In genomic region chr20:24627926-24628325, GRCh38 we compare ENCODE assay signal across 21 cellular contexts.
A peak's percentile ranks its signal among the peaks of the same experiment; 100 is the strongest.
DNase-seq lines count a peak whose midpoint lies in the region; TF ChIP-seq lines count a peak whose summit lies in the region.
"Had no signal": no experiment of that assay in that cellular context is flagged by ENCODE, and none has a peak within 500 bp of the region (broad histone marks: within the 10 kb centered on the region; RNA-seq: fewer than 3 reads in every experiment).

No MANE protein-coding gene starts in this region.

- H3K79me2 ChIP-seq in MM.1S (ENCODE audit: low read length) = no peaks in the 10 kb centered on the region

- no peaks in the 10 kb centered on the region for H4K20me1 ChIP-seq in MM.1S (ENCODE audit: insufficient read depth, low read length)
- H4K20me1 ChIP-seq: BLaER1 treated with 17β-estradiol and CSF1 and Interleukin-3, amounts not matched to agents 10 nM and 100 nM had no signal

- DNase-seq in Ammon's horn (ENCODE audit: low spot score) = peak; percentile 31
- peak; percentile 67 for DNase-seq in mesenteric fat pad (ENCODE audit: low spot score)
- peak; percentile 13 for DNase-seq in sigmoid colon
- DNase-seq in nephron progenitor cell = no peak
- DNase-seq in MM.1S = no peak
- no peak for DNase-seq in NCI-H2227 treated with DMSO at 0.1 percent for 48 hours (lab: John Stamatoyannopoulos, UW)
- no peak for DNase-seq in effector memory CD4-positive, alpha-beta T cell
- DNase-seq: BE2C; CD4-positive, alpha-beta T cell; CD8-positive, alpha-beta memory T cell; DMS 273 treated with DMSO at 0.1 percent for 48 hours; DMS79; EL; GDM1; GM23248; H7; HCEC 1CT had no signal

- H3K4me1 ChIP-seq in sigmoid colon = no peaks in the 10 kb centered on the region
- no peaks in the 10 kb centered on the region for H3K4me1 ChIP-seq in MM.1S (ENCODE audit: low read length)
- H3K4me1 ChIP-seq in effector memory CD4-positive, alpha-beta T cell (ENCODE audit: control insufficient read depth, insufficient read depth, low read length, poor library complexity, severe bottlenecking) = no peaks in the 10 kb centered on the region

- no peak overlapping the region for H3K4me2 ChIP-seq in MM.1S (ENCODE audit: low read depth, low read length)

- H3K9me3 ChIP-seq in sigmoid colon (no peaks in the 10 kb centered on the region), MM.1S (replicated peaks; ENCODE audit: insufficient read depth, low read length) (no peaks in the 10 kb centered on the region)
- no peaks in the 10 kb centered on the region for H3K9me3 ChIP-seq in effector memory CD4-positive, alpha-beta T cell (ENCODE audit: control insufficient read depth, low read length)
- H3K9me3 ChIP-seq: BE2C had no signal

- no peaks in the 10 kb centered on the region for H3K27me3 Mint-ChIP-seq in nephron progenitor cell (ENCODE audit: low read depth, poor library complexity)
- H3K27me3 Mint-ChIP-seq: CD4-positive, alpha-beta T cell; CD8-positive, alpha-beta memory T cell had no signal

- peaks cover 27% of the 10 kb centered on the region for H3K4me1 Mint-ChIP-seq in nephron progenitor cell

- H3K27me3 ChIP-seq in sigmoid colon (no peaks in the 10 kb centered on the region), MM.1S (replicated peaks; ENCODE audit: insufficient read depth, low read length) (no peaks in the 10 kb centered on the region)
- no peaks in the 10 kb centered on the region for H3K27me3 ChIP-seq in effector memory CD4-positive, alpha-beta T cell (replicated peaks; ENCODE audit: control insufficient read depth, insufficient read depth, low read length, poor library complexity, severe bottlenecking)
- H3K27me3 ChIP-seq: BE2C; BLaER1 treated with 17β-estradiol and CSF1 and Interleukin-3, amounts not matched to agents 10 nM and 100 nM had no signal

- no peak overlapping the region for H3K4me3 Mint-ChIP-seq in nephron progenitor cell
- H3K4me3 Mint-ChIP-seq: CD14-positive monocyte; CD4-positive, alpha-beta T cell; CD8-positive, alpha-beta memory T cell had no signal

- H2AFZ ChIP-seq in MM.1S (ENCODE audit: low read length) = no peak overlapping the region
- H2AFZ ChIP-seq: GM23248 had no signal

- H3K27ac Mint-ChIP-seq in nephron progenitor cell = no peak overlapping the region
- H3K27ac Mint-ChIP-seq: CD14-positive monocyte; CD4-positive, alpha-beta T cell; CD8-positive, alpha-beta memory T cell had no signal

- no peak overlapping the region for H3K9ac ChIP-seq in MM.1S (ENCODE audit: low read length)
- H3K9ac ChIP-seq: BLaER1 treated with 17β-estradiol and CSF1 and Interleukin-3, amounts not matched to agents 10 nM and 100 nM; GM23248 had no signal

- peaks cover 18% of the 10 kb centered on the region for H3K9me3 Mint-ChIP-seq in nephron progenitor cell
- H3K9me3 Mint-ChIP-seq: CD4-positive, alpha-beta T cell; CD8-positive, alpha-beta memory T cell had no signal

- H3K9me2 ChIP-seq in MM.1S (replicated peaks; ENCODE audit: insufficient read depth, low read length) = no peaks in the 10 kb centered on the region

- H3K27ac ChIP-seq in VCaP (peak overlapping the region; percentile 92), sigmoid colon (no peak overlapping the region), MM.1S (ENCODE audit: low read length) (no peak overlapping the region)
- no peak overlapping the region for H3K27ac ChIP-seq in effector memory CD4-positive, alpha-beta T cell (ENCODE audit: insufficient read depth, low read length, poor library complexity, severe bottlenecking)
- H3K27ac ChIP-seq: BLaER1 treated with 17β-estradiol and CSF1 and Interleukin-3, amounts not matched to agents 10 nM and 100 nM; GM23248 had no signal

- no peaks in the 10 kb centered on the region for H3F3A ChIP-seq in MM.1S (ENCODE audit: insufficient read depth, low read length)

- H3K4me3 ChIP-seq in sigmoid colon (no peak overlapping the region), MM.1S (ENCODE audit: low read length) (no peak overlapping the region)
- H3K4me3 ChIP-seq in effector memory CD4-positive, alpha-beta T cell (ENCODE audit: insufficient read depth, low read depth, low read length, poor library complexity, severe bottlenecking) = no peak overlapping the region
- H3K4me3 ChIP-seq: BLaER1 treated with 17β-estradiol and CSF1 and Interleukin-3, amounts not matched to agents 10 nM and 100 nM; GM12878; GM23248 had no signal

- 46 to 80% methylated on average over 12 of the region's 12 CpGs for WGBS in sigmoid colon, 2 donors

- no peak for TF ChIP-seq EP300 in sigmoid colon (IDR thresholded peaks at IDR 0.05)

- H3K36me3 ChIP-seq in sigmoid colon (no peaks in the 10 kb centered on the region), MM.1S (replicated peaks; ENCODE audit: insufficient read depth, low read length) (no peaks in the 10 kb centered on the region)
- no peaks in the 10 kb centered on the region for H3K36me3 ChIP-seq in effector memory CD4-positive, alpha-beta T cell (ENCODE audit: control insufficient read depth, insufficient read depth, low read length)
- H3K36me3 ChIP-seq: BE2C; BLaER1 treated with 17β-estradiol and CSF1 and Interleukin-3, amounts not matched to agents 10 nM and 100 nM had no signal

- peaks cover 15% of the 10 kb centered on the region for H3K36me3 Mint-ChIP-seq in nephron progenitor cell (ENCODE audit: low read depth)
- H3K36me3 Mint-ChIP-seq: CD14-positive monocyte; CD8-positive, alpha-beta memory T cell had no signal

- TF ChIP-seq CTCF in VCaP (conservative IDR thresholded peaks at IDR 0.05) (no peak), sigmoid colon (IDR thresholded peaks at IDR 0.05) (no peak), nephron progenitor cell (IDR thresholded peaks at IDR 0.05) (no peak), MM.1S (IDR thresholded peaks at IDR 0.05; ENCODE audit: low read length) (no peak)

- TF ChIP-seq POLR2A in sigmoid colon (IDR thresholded peaks at IDR 0.05) = no peak

- intact Hi-C loops in sigmoid colon (cut with DNase I) = no loop called here

Comparison
In these comparisons a context has a peak if more than half of its experiments do, and no peak if none do; other contexts are left out.
1. DNase-seq: peak in Ammon's horn (single experiment), mesenteric fat pad (single experiment) and sigmoid colon (single experiment); none in nephron progenitor cell (single experiment), MM.1S (single experiment), NCI-H2227 treated with DMSO at 0.1 percent for 48 hours (single experiment) and effector memory CD4-positive, alpha-beta T cell (0 of 3).